9 cellular contexts compared by ENCODE assay signal in genomic region chr3:101848326-101848725, GRCh38. TPM values are rescaled to one million over a fixed set of nuclear protein-coding genes. Genes with fewer than 3 reads are reported as not detected.
DNase-seq lines count a peak whose midpoint lies in the region; ATAC-seq and TF ChIP-seq lines count a peak whose summit lies in the region.
"Had no signal": no experiment of that assay in that cellular context is flagged by ENCODE, and none has a peak within 500 bp of the region (broad histone marks: within the 10 kb centered on the region; RNA-seq: fewer than 3 reads in every experiment).

No MANE protein-coding gene starts in this region.

- H3K36me3 ChIP-seq in adrenal gland (replicated peaks in 1 of 2): peaks cover 0 to 15% of the 10 kb centered on the region in 2 donors
- peaks cover 5 to 14% of the 10 kb centered on the region in 2 donors for H3K36me3 ChIP-seq in lung (ENCODE audit: control insufficient read depth in 2 of 2, insufficient read depth in 2 of 2, low read length in 2 of 2)
- H3K36me3 ChIP-seq in testis (ENCODE audit: low read depth, missing control alignments): no peaks in the 10 kb centered on the region

- H3K27me3 Mint-ChIP-seq in activated CD4-positive, alpha-beta T cell treated with anti-CD3 and anti-CD28 coated beads, Interleukin-2, amount 10 ng/mL, durations not matched to agents 7 days and 5 days: no peaks in the 10 kb centered on the region

- intact Hi-C loops in adrenal gland (cut with DNase I): no loop called here
- intact Hi-C loops in testis (cut with DNase I; ENCODE audit: low total_unique reads): no loop called here

- H3K4me1 Mint-ChIP-seq in activated CD4-positive, alpha-beta T cell treated with anti-CD3 and anti-CD28 coated beads, Interleukin-2, amount 10 ng/mL, durations not matched to agents 7 days and 5 days: peaks cover 35% of the 10 kb centered on the region

- H3K9me3 Mint-ChIP-seq in activated CD4-positive, alpha-beta T cell treated with anti-CD3 and anti-CD28 coated beads, Interleukin-2, amount 10 ng/mL, durations not matched to agents 7 days and 5 days: peaks cover 2% of the 10 kb centered on the region

- H3K27me3 ChIP-seq in adrenal gland (no peaks in the 10 kb centered on the region), lung (ENCODE audit: control insufficient read depth, insufficient read depth) (no peaks in the 10 kb centered on the region), testis (no peaks in the 10 kb centered on the region)

- H3K27ac ChIP-seq in adrenal gland: peak overlapping the region; percentile 66 to 100 (median 96)
- H3K27ac ChIP-seq in lung (ENCODE audit: low read depth in 1 of 2, low read length in 1 of 2): peak overlapping the region; percentile 47 to 99
- H3K27ac ChIP-seq in testis: peak overlapping the region; percentile 95 to 96

- peaks cover 43% of the 10 kb centered on the region for H3K36me3 Mint-ChIP-seq in activated CD4-positive, alpha-beta T cell treated with anti-CD3 and anti-CD28 coated beads, Interleukin-2, amount 10 ng/mL, durations not matched to agents 7 days and 5 days (ENCODE audit: low read depth)

- peak overlapping the region in 2 of 4 donors; percentile 56 to 97 for H3K4me3 ChIP-seq in adrenal gland
- no peak overlapping the region for H3K4me3 ChIP-seq in lung
- H3K4me3 ChIP-seq in testis: peak overlapping the region; percentile 75 to 87

- no peak for ATAC-seq in lung (ENCODE audit: insufficient read depth, low FRiP score)

- 57 to 66% (median 62%) methylated on average over 3 of the region's 3 CpGs for WGBS in adrenal gland, 4 donors
- 40 to 59% methylated on average over 3 of the region's 3 CpGs for WGBS in lung, 2 donors
- WGBS in testis, 2 donors: 38 to 40% methylated on average over 3 of the region's 3 CpGs

- CTCF ChIA-PET in activated CD4-positive, alpha-beta T cell treated with anti-CD3 and anti-CD28 coated beads, Interleukin-2, amount 10 ng/mL, durations not matched to agents 7 days and 5 days (lab: Charles Lee): interaction anchor here (1.0 to 1.8 kb wide), 4 partner anchors 18 to 381 kb away, joined by 3 to 8 read pairs (median 4); no protein-coding TSS in a partner anchor

- no peak for DNase-seq in activated CD4-positive, alpha-beta T cell treated with anti-CD3 and anti-CD28 coated beads, Interleukin-2, amount 10 ng/mL, durations not matched to agents 7 days and 5 days
- DNase-seq in activated CD4-positive, alpha-beta T cell treated with anti-CD3 and anti-CD28 coated beads, Interleukin-2, amount 50 U/mL, for 4 hours: no peak
- DNase-seq in adrenal gland (no peak), lung (ENCODE audit: low spot score) (no peak), testis (no peak), NCI-H2081 treated with DMSO at 0.1 percent for 48 hours (lab: John Stamatoyannopoulos, UW) (no peak), NCI-H2029 treated with DMSO at 0.1 percent for 48 hours (lab: John Stamatoyannopoulos, UW) (no peak)
- no peak for DNase-seq in effector CD8-positive, alpha-beta T cell (lab: John Stamatoyannopoulos, UW)
- DNase-seq: stimulated activated CD4-positive, alpha-beta T cell treated with anti-CD3 and anti-CD28 coated beads, Interleukin-2, amount 100 ng/mL, for 24 hours had no signal

- no peaks in the 10 kb centered on the region for H3K9me3 ChIP-seq in adrenal gland (replicated peaks in 1 of 3)
- no peaks in the 10 kb centered on the region for H3K9me3 ChIP-seq in lung (ENCODE audit: control insufficient read depth in 2 of 2, insufficient read depth in 1 of 2, low read length in 1 of 2)
- no peaks in the 10 kb centered on the region for H3K9me3 ChIP-seq in testis

- no peak for TF ChIP-seq CTCF in adrenal gland (IDR thresholded peaks at IDR 0.05)
- no peak for TF ChIP-seq CTCF in lung (IDR thresholded peaks at IDR 0.05; ENCODE audit: control extremely low read depth, extremely low read depth)
- TF ChIP-seq CTCF in testis (IDR thresholded peaks at IDR 0.05): no peak

- TF ChIP-seq POLR2A in adrenal gland (IDR thresholded peaks at IDR 0.05): no peak
- TF ChIP-seq POLR2A in testis (IDR thresholded peaks at IDR 0.05): no peak

- H3K4me1 ChIP-seq in adrenal gland (replicated peaks in 1 of 2): peaks cover 4 to 22% of the 10 kb centered on the region in 2 donors
- peaks cover 6 to 9% of the 10 kb centered on the region in 2 donors for H3K4me1 ChIP-seq in lung (ENCODE audit: control insufficient read depth in 2 of 2, insufficient read depth in 2 of 2, low read length in 2 of 2)
- H3K4me1 ChIP-seq in testis: no peaks in the 10 kb centered on the region

- peak overlapping the region; percentile 90 for H3K27ac Mint-ChIP-seq in activated CD4-positive, alpha-beta T cell treated with anti-CD3 and anti-CD28 coated beads, Interleukin-2, amount 10 ng/mL, durations not matched to agents 7 days and 5 days

- POLR2A ChIA-PET in activated CD4-positive, alpha-beta T cell treated with anti-CD3 and anti-CD28 coated beads, Interleukin-2, amount 10 ng/mL, durations not matched to agents 7 days and 5 days (lab: Charles Lee): no interaction called here

- H3K4me3 Mint-ChIP-seq in activated CD4-positive, alpha-beta T cell treated with anti-CD3 and anti-CD28 coated beads, Interleukin-2, amount 10 ng/mL, durations not matched to agents 7 days and 5 days: peak overlapping the region; percentile 98

RNA-seq across cellular contexts. Expression of gene NFKBIZ, which starts 1.0 kb away (rescaled TPM):
- 10 to 100 TPM; 33.7 to 37.7 TPM for total RNA-seq in activated CD4-positive, alpha-beta T cell treated with anti-CD3 and anti-CD28 coated beads, Interleukin-2, amount 10 ng/mL, durations not matched to agents 7 days and 5 days
- 10 to 100 TPM in 5 of 8 donors, 1 to 10 TPM in 3; 6.2 to 21.8 (median 16.4) TPM for total RNA-seq in adrenal gland
- polyA plus RNA-seq in adrenal gland: 1 to 10 TPM; 3.1 to 8.0 (median 7.2) TPM
- total RNA-seq in lung: 10 to 100 TPM; 79.0 to 83.7 TPM
- polyA plus RNA-seq in lung: 10 to 100 TPM; 27.6 to 94.8 TPM
- total RNA-seq in testis: 10 to 100 TPM in 1 of 2 donors, 1 to 10 TPM in 1; 6.9 to 14.7 TPM
- polyA plus RNA-seq in testis (ENCODE audit: insufficient read depth, low read depth, low replicate concordance): 5.4 TPM
